16 cellular contexts compared by ENCODE assay signal in the genomic region with DNA sequence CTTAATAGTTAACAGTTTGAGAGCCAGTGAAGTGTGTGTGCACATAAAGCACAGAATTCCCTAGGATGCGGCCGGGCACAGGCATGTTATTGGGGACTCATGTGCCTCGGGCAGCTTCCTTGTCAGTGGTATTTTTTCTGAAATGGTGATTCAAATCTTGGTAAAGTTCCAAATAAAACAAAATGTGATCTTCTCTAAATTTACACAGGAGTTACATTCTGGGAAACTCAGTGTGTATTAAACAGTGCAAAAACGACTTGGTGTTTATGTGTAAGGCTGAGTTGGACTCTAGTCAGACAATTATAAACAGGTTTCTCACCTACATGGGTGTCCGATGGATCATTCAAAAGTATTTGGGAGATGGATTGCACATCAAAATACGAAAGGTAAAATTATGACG. TPM values are rescaled to one million over a fixed set of nuclear protein-coding genes. Genes with fewer than 3 reads are reported as not detected.
DNase-seq lines count a peak whose midpoint lies in the region; TF ChIP-seq lines count a peak whose summit lies in the region.
"Had no signal": no experiment of that assay in that cellular context is flagged by ENCODE, and none has a peak within 500 bp of the region (broad histone marks: within the 10 kb centered on the region; RNA-seq: fewer than 3 reads in every experiment).

No MANE protein-coding gene starts in this region.

- H3K4me3 ChIP-seq in SJCRH30, result no peak overlapping the region
- H3K4me3 ChIP-seq in transverse colon, result no peak overlapping the region
- H3K4me3 ChIP-seq: BLaER1 had no signal

- in situ Hi-C loops in transverse colon (cut with MboI; ENCODE audit: low pct_ligation_motif_present in 1 of 4, low pct_unique_long_range_greater_than_20kb in 1 of 4, low sequenced_read_pairs in 3 of 4), result loop anchor here in 2 of 4 donors (10.0 to 25.0 kb wide), 2 partner anchors 255 to 273 kb away; no protein-coding TSS in a partner anchor

- no peak for TF ChIP-seq CTCF in transverse colon (IDR thresholded peaks at IDR 0.05)

- intact Hi-C loops in transverse colon (cut with DNase I; ENCODE audit: low total_unique reads), result no loop called here

- 58 to 65% methylated on average over 7 of the region's 7 CpGs for WGBS in transverse colon (ENCODE audit: low coverage in 1 of 2), 2 donors

- TF ChIP-seq POLR2A in transverse colon (IDR thresholded peaks at IDR 0.05), result no peak

- no peaks in the 10 kb centered on the region for H3K36me3 ChIP-seq in SJCRH30
- no peaks in the 10 kb centered on the region for H3K36me3 ChIP-seq in transverse colon
- H3K36me3 ChIP-seq: BLaER1 had no signal

- H3K27me3 ChIP-seq in SJCRH30 (no peaks in the 10 kb centered on the region), transverse colon (peaks cover 4% of the 10 kb centered on the region)
- H3K27me3 ChIP-seq: BLaER1 had no signal

- H3K9me3 ChIP-seq in SJCRH30 (replicated peaks), result peaks cover 6% of the 10 kb centered on the region; the same call in 1 of the 2 replicates
- H3K9me3 ChIP-seq in transverse colon, result no peaks in the 10 kb centered on the region

- peaks cover 9% of the 10 kb centered on the region for H3K4me1 ChIP-seq in SJCRH30
- peaks cover 0 to under 1% (median under 1%) of the 10 kb centered on the region in 4 donors for H3K4me1 ChIP-seq in transverse colon

- no peak for TF ChIP-seq EP300 in transverse colon (IDR thresholded peaks at IDR 0.05; ENCODE audit: low read depth)

- H3K27ac ChIP-seq in SJCRH30 (no peak overlapping the region), epithelial cell of prostate (no peak overlapping the region), transverse colon (no peak overlapping the region)
- H3K27ac ChIP-seq: BLaER1 had no signal

- peak; percentile 25 for DNase-seq in HPDE6-E6E7 (ENCODE audit: extremely low spot score)
- DNase-seq in SJCRH30, result peak; percentile 53 to 70
- DNase-seq in epithelial cell of prostate (ENCODE audit: low read depth, low spot score), result peak; percentile 52
- peak; percentile 30 for DNase-seq in renal cortical epithelial cell (ENCODE audit: low read depth)
- DNase-seq in NCI-H128 (lab: John Stamatoyannopoulos, UW; ENCODE audit: unreplicated experiment), result no peak
- no peak for DNase-seq in activated T-cell treated with anti-CD3 and anti-CD28 coated beads, Interleukin-2, amount 50 U/mL, for 48 hours
- DNase-seq in NOMO-1 treated with dmso at 0.1 percent for 144 hours (lab: John Stamatoyannopoulos, UW; ENCODE audit: unreplicated experiment), result no peak
- no peak for DNase-seq in transverse colon
- DNase-seq: activated CD4-positive, alpha-beta T cell treated with anti-CD3 and anti-CD28 coated beads for 1 hour; activated CD8-positive, alpha-beta memory T cell treated with anti-CD3 and anti-CD28 coated beads, Interleukin-2, amount 50 U/mL, for 4 hours; activated naive CD4-positive, alpha-beta T cell treated with anti-CD3 and anti-CD28 coated beads, Interleukin-2, amount 10 ng/mL, durations not matched to agents 7 days and 5 days; DMS79 treated with DMSO at 0.1 percent for 48 hours; head of caudate nucleus; kidney glomerular epithelial cell; OCI-M1 had no signal

RNA-seq across cellular contexts. Expression of gene BOD1, which starts 48.9 kb away (rescaled TPM):
- 104 and 105 TPM in 2 replicates for total RNA-seq in SJCRH30 (2014; rRNA removed; shearing (Covaris generic))
- total RNA-seq in renal cortical epithelial cell (41.7 and 44.1 TPM in 2 replicates), transverse colon (10 to 100 TPM in 3 of 4 donors, 1 to 10 TPM in 1; 5.6 to 38.6 (median 26.7) TPM)

Comparison
In these comparisons a context has a peak if more than half of its experiments do, and no peak if none do; other contexts are left out.
1. DNase-seq: peak in HPDE6-E6E7 (single experiment), SJCRH30 (2 of 2), epithelial cell of prostate (single experiment) and renal cortical epithelial cell (single experiment); none in NCI-H128 (single experiment), activated T-cell treated with anti-CD3 and anti-CD28 coated beads, Interleukin-2, amount 50 U/mL, for 48 hours (0 of 2), NOMO-1 treated with dmso at 0.1 percent for 144 hours (single experiment) and transverse colon (single experiment).